1 cellular context compared by ENCODE assay signal in genomic region chr13:40047322-40047771, GRCh38.
TF ChIP-seq lines count a peak whose summit lies in the region.

No MANE protein-coding gene starts in this region.

TF ChIP-seq in GM12878, 131 proteins besides CTCF, POLR2A, EP300 and RAD21 (continued from another document and continues in another):
- peak; percentile 53; the same call in 1 of the 2 replicates for TF ChIP-seq RELB (IDR thresholded peaks at IDR 0.05; ENCODE audit: low read depth)
- no peak for TF ChIP-seq ZNF592 (IDR thresholded peaks at IDR 0.05)
- no peak for TF ChIP-seq SREBF2 (IDR thresholded peaks at IDR 0.05; ENCODE audit: low read length)
- TF ChIP-seq PAX5 (IDR thresholded peaks at IDR 0.05; ENCODE audit: borderline replicate concordance, low read depth, low read length) = peak; percentile 86
- peak; percentile 87 for TF ChIP-seq RFX5 (IDR thresholded peaks at IDR 0.05; ENCODE audit: low read depth, low read length)
- TF ChIP-seq RUNX3 (IDR thresholded peaks at IDR 0.05; ENCODE audit: low read length) = peak; percentile 65
- peak; percentile 96 for TF ChIP-seq CUX1 (IDR thresholded peaks at IDR 0.05; ENCODE audit: insufficient replicate concordance, low read depth, low read length)
- no peak for TF ChIP-seq HDAC6 (IDR thresholded peaks at IDR 0.05; ENCODE audit: unreplicated experiment)
- peak; percentile 89 for TF ChIP-seq TBL1XR1 (IDR thresholded peaks at IDR 0.05; ENCODE audit: low read depth, low read length)
- TF ChIP-seq BHLHE40 (IDR thresholded peaks at IDR 0.05; ENCODE audit: borderline replicate concordance in 1 of 2, low read depth in 2 of 2, low read length in 1 of 2) = peak; percentile 9 to 59; a peak in 2 of 4 replicates
- TF ChIP-seq NBN (IDR thresholded peaks at IDR 0.05) = 0 out of 2 replicates have a peak, but pooled peaks have one; percentile 32
- TF ChIP-seq RELA (IDR thresholded peaks at IDR 0.05; ENCODE audit: borderline replicate concordance, partially characterized antibody) = no peak
- no peak for TF ChIP-seq WRNIP1 (IDR thresholded peaks at IDR 0.05; ENCODE audit: borderline replicate concordance, low read depth, low read length)
- TF ChIP-seq IRF5 (IDR thresholded peaks at IDR 0.05; ENCODE audit: borderline replicate concordance) = no peak
- peak; percentile 55; the same call in 1 of the 2 replicates for TF ChIP-seq IRF4 (IDR thresholded peaks at IDR 0.05; ENCODE audit: low read depth, low read length)
- peak; percentile 54; the same call in 1 of the 2 replicates for TF ChIP-seq FOXM1 (IDR thresholded peaks at IDR 0.05; ENCODE audit: low read depth, low read length)
- no peak for TF ChIP-seq USF1 (IDR thresholded peaks at IDR 0.05; ENCODE audit: borderline replicate concordance, extremely low read length, insufficient read depth, low read depth, low read length)
- TF ChIP-seq SREBF1 (IDR thresholded peaks at IDR 0.05; ENCODE audit: low read length) = no peak
- no peak; the same call in 1 of the 2 replicates for TF ChIP-seq BMI1 (IDR thresholded peaks at IDR 0.05; ENCODE audit: borderline replicate concordance)
- TF ChIP-seq MYC (IDR thresholded peaks at IDR 0.05; ENCODE audit: insufficient read depth, insufficient read length, insufficient replicate concordance, low read length, severe bottlenecking) = no peak
- peak; percentile 90 for TF ChIP-seq RAD51 (IDR thresholded peaks at IDR 0.05)
- no peak for TF ChIP-seq BRCA1 (IDR thresholded peaks at IDR 0.05; ENCODE audit: low read depth, low read length)
- no peak for TF ChIP-seq SRF (IDR thresholded peaks at IDR 0.05; ENCODE audit: low read depth in 2 of 2, low read length in 2 of 2)
- 0 out of 2 replicates have a peak, but pooled peaks have one; percentile 31 for TF ChIP-seq CBX5 (IDR thresholded peaks at IDR 0.05; ENCODE audit: low read depth)
- TF ChIP-seq BCLAF1 (IDR thresholded peaks at IDR 0.05) = no peak
- no peak for TF ChIP-seq ETV6 (conservative IDR thresholded peaks at IDR 0.05 in 1 of 2, IDR thresholded peaks at IDR 0.05 in 1 of 2; ENCODE audit: borderline replicate concordance in 1 of 2, low read depth in 1 of 2)
- TF ChIP-seq LARP7 (IDR thresholded peaks at IDR 0.05) = no peak
- no peak for TF ChIP-seq ZZZ3 (IDR thresholded peaks at IDR 0.05; ENCODE audit: control insufficient read depth, insufficient read length, low read depth)
- TF ChIP-seq EGR1 (IDR thresholded peaks at IDR 0.05; ENCODE audit: borderline replicate concordance in 1 of 2, low read depth in 2 of 2, low read length in 2 of 2) = no peak
- TF ChIP-seq ZBTB40 (IDR thresholded peaks at IDR 0.05; ENCODE audit: borderline replicate concordance) = no peak
- TF ChIP-seq MTA3 (IDR thresholded peaks at IDR 0.05; ENCODE audit: borderline replicate concordance, low read length) = 0 out of 2 replicates have a peak, but pooled peaks have one; percentile 41
- TF ChIP-seq IKZF2 (IDR thresholded peaks at IDR 0.05) = peak; percentile 61 to 65
- peak; percentile 68 for TF ChIP-seq MTA2 (IDR thresholded peaks at IDR 0.05; ENCODE audit: low read depth)
- no peak for TF ChIP-seq HCFC1 (IDR thresholded peaks at IDR 0.05; ENCODE audit: low read length)
- no peak for TF ChIP-seq TAF1 (IDR thresholded peaks at IDR 0.05; ENCODE audit: borderline replicate concordance, low read depth, low read length)
- no peak for TF ChIP-seq TCF3 (IDR thresholded peaks at IDR 0.05; ENCODE audit: borderline replicate concordance, insufficient read depth, low read depth, low read length)
- TF ChIP-seq CREB1 (IDR thresholded peaks at IDR 0.05; ENCODE audit: low read depth) = peak; percentile 38; the same call in 1 of the 2 replicates
- no peak for TF ChIP-seq HDGF (IDR thresholded peaks at IDR 0.05)
- TF ChIP-seq NR2F1 (conservative IDR thresholded peaks at IDR 0.05) = no peak
- no peak for TF ChIP-seq CEBPB (IDR thresholded peaks at IDR 0.05; ENCODE audit: borderline replicate concordance in 1 of 2, low read depth in 2 of 2, low read length in 2 of 2)
- no peak for TF ChIP-seq RBBP5 (conservative IDR thresholded peaks at IDR 0.05)
- TF ChIP-seq YY1 (IDR thresholded peaks at IDR 0.05; ENCODE audit: low read depth, low read length) = no peak
- TF ChIP-seq ZNF24 (IDR thresholded peaks at IDR 0.05) = peak; percentile 9; the same call in 1 of the 2 replicates
- no peak for TF ChIP-seq ZNF622 (IDR thresholded peaks at IDR 0.05)
